In the genomic region with DNA sequence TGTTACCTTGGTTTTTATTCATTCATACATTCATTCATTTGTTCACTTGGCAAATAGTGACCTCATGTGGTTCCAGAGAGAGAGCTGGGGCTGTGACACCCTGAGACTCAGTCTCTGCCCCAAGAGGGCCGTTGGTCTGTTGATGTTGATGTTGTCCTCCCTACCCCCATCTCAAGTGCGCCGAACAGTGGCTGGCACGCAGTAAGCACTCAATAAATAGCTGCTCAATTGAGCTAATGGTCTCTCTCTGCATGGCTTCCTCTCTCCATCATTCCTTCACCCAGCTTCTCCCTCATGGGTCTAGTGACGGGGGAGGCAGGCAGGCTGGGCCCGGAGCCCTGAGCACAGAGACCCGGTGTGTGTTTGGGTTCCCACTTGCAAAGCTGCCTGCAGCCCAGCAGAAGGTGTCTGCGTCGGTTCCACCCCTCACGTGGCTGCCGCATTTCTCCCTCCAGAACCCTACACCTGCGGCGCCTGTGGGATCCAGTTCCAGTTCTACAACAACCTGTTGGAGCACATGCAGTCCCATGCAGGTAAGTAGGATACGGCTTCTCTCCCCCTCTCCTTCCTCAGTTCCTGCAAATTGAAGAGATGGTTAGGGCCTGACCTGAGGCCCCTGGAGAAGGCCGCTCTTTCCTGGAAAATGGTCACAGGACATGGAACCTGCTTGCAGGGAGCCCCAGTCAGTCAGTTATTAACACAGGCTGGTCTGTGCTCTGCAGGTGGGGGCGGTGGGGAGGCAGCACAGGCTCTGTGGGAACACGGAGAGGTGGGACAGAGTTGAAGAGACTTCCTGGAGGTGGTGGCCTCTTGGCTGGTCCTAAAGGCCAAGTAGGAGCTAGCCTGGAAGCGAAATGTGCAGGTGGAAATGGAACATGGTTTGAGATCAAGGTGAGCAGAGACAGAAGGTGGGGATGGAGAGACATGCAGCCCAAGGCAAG, we compare ENCODE assay signal across 1 cellular context.
TF ChIP-seq lines count a peak whose summit lies in the region.

No MANE protein-coding gene starts in this region.

TF ChIP-seq in HepG2, 621 proteins besides CTCF, POLR2A, EP300 and RAD21:
- TF ChIP-seq ASH2L (IDR thresholded peaks at IDR 0.05; ENCODE audit: insufficient read length, low read depth, low read length) (no peak), ZNF562 (CRISPR knock-in tag; IDR thresholded peaks at IDR 0.05; ENCODE audit: borderline replicate concordance) (no peak), MTF2 (CRISPR knock-in tag; IDR thresholded peaks at IDR 0.05; ENCODE audit: borderline replicate concordance) (no peak), STAG1 (CRISPR knock-in tag; IDR thresholded peaks at IDR 0.05) (0 out of 2 replicates have a peak, but pooled peaks have one; percentile 4), TEAD3 (CRISPR knock-in tag; optimal IDR thresholded peaks at IDR 0.05; ENCODE audit: borderline replicate concordance) (peak; percentile 91)
